Comparison of ENCODE assay signal across 1 cellular context in genomic region chr5:149160291-149160787, GRCh38.
TF ChIP-seq lines count a peak whose summit lies in the region.

No MANE protein-coding gene starts in this region.

TF ChIP-seq in IMR-90, 13 proteins besides CTCF, POLR2A, EP300 and RAD21 (continued from another document):
- no peak for TF ChIP-seq RCOR1 (IDR thresholded peaks at IDR 0.05; ENCODE audit: insufficient replicate concordance, low read length)
